In the genomic region with DNA sequence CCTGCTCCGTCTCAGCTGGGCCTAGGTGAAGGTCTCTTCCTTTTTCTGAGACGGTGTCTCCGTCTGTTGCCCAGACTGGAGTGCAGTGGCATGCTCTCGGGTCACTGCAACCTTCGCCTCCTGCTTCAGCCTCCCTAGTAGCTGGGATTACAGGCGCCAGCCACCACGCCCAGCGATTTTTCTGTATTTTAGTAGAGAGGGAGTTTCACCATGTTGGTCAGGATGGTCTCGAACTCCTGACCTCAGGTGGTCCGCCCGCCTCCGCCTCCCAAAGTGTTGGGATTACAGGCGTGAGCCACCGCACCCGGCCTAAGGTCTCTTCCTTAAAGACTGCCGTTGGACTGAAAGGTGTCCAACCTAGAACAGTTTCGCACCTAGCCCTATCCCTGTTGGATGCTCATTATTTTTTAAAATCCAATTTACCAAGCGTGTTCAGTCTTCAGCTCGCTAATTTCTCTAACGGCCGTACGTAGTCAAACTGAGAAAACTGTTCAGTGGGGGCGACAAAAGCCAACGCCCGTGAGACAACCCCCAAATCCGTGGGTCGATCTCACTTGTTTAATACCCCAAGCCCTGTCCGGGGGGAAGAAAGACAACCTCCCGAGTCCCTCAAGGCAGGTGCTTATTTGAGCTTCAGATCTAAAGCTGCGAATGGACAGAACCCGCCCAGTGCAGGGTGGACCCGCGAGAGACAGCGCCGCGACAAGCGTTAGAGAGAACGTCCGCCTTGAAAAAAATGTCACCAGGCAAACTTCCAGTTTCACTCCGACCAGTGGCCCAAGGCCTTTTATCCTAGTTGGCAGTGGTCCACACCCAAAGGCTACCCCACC, we compare ENCODE assay signal across 8 cellular contexts. TPM values are rescaled to one million over a fixed set of nuclear protein-coding genes. Genes with fewer than 3 reads are reported as not detected.
DNase-seq lines count a peak whose midpoint lies in the region; ATAC-seq and TF ChIP-seq lines count a peak whose summit lies in the region.

No MANE protein-coding gene starts in this region.

- H3K4me3 Mint-ChIP-seq in T-cell (peak overlapping the region; percentile 85 to 93 (median 92)), glutamatergic neuron (ENCODE audit: unreplicated experiment) (peak overlapping the region; percentile 91)

- DNase-seq in Right ventricle myocardium inferior (ENCODE audit: missing footprints) (peak; percentile 41), cardiac septum (ENCODE audit: low spot score) (no peak), T-cell (no peak), glutamatergic neuron (no peak), GM10266 (ENCODE audit: extremely low spot score) (no peak), superior temporal gyrus (ENCODE audit: extremely low spot score) (no peak), NCI-H2196 treated with DMSO at 0.1 percent for 48 hours (lab: John Stamatoyannopoulos, UW; ENCODE audit: unreplicated experiment) (no peak)

- H3K9me3 Mint-ChIP-seq in T-cell (no peaks in the 10 kb centered on the region), glutamatergic neuron (ENCODE audit: unreplicated experiment) (peaks cover 11% of the 10 kb centered on the region)

- CTCF ChIA-PET in T-cell (lab: Charles Lee): interaction anchor here (0.5 to 3.2 kb wide), 9 partner anchors 11 to 183 kb away, joined by 3 to 24 read pairs (median 4); a partner anchor contains a TSS

- no peaks in the 10 kb centered on the region for H3K27me3 Mint-ChIP-seq in T-cell
- peaks cover 8% of the 10 kb centered on the region for H3K27me3 Mint-ChIP-seq in glutamatergic neuron (ENCODE audit: unreplicated experiment)

- H3K4me1 Mint-ChIP-seq in T-cell (peaks cover 38 to 50% (median 46%) of the 10 kb centered on the region in 3 donors), glutamatergic neuron (ENCODE audit: low read depth, unreplicated experiment) (peaks cover 18% of the 10 kb centered on the region)

- peaks cover 3% of the 10 kb centered on the region for H3K36me3 Mint-ChIP-seq in T-cell
- no peaks in the 10 kb centered on the region for H3K36me3 Mint-ChIP-seq in glutamatergic neuron (ENCODE audit: unreplicated experiment)

- intact Hi-C loops in Right ventricle myocardium inferior (cut with DNase I) (no loop called here), cardiac septum (cut with DNase I) (loop anchor here (10.0 kb wide), 1 partner anchor 290 kb away; a partner anchor contains a TSS)

- H3K27ac ChIP-seq in skin epidermis: peak overlapping the region; percentile 35 to 100 (median 97)

- H3K27ac Mint-ChIP-seq in T-cell (peak overlapping the region; percentile 100), glutamatergic neuron (ENCODE audit: unreplicated experiment) (peak overlapping the region; percentile 95)

- ATAC-seq in Right ventricle myocardium inferior: no peak
- ATAC-seq in T-cell (replicated peaks in 1 of 4): peak; percentile 6 to 25 (median 12)

- H3K4me3 ChIP-seq in skin epidermis: peak overlapping the region; percentile 54 to 94 (median 81)

- no peak for TF ChIP-seq CTCF in glutamatergic neuron (IDR thresholded peaks at IDR 0.05; ENCODE audit: partially characterized antibody, unreplicated experiment)
- no peak for TF ChIP-seq CTCF in GM10266 (IDR thresholded peaks at IDR 0.05; ENCODE audit: control insufficient read depth, insufficient read depth, low read depth, missing control alignments)

- POLR2A ChIA-PET in T-cell (lab: Charles Lee): interaction anchor here (0.6 to 3.2 kb wide), 17 partner anchors 9 to 1171 kb away, joined by 3 to 22 read pairs (median 3); a partner anchor contains a TSS

RNA-seq across cellular contexts. Expression of a gene that starts 1.0 kb away (rescaled TPM):
- total RNA-seq in Right ventricle myocardium inferior (24.6 TPM), cardiac septum (30.6 TPM), T-cell (10 to 100 TPM; 30.7 to 40.4 (median 37.4) TPM), glutamatergic neuron (ENCODE audit: unreplicated experiment) (80.7 TPM)

RNA-seq across cellular contexts. Expression of a gene that starts 25.9 kb away (rescaled TPM):
- total RNA-seq in Right ventricle myocardium inferior (8.8 TPM), cardiac septum (8.5 TPM), T-cell (10 to 100 TPM; 32.4 to 68.5 (median 56.6) TPM), glutamatergic neuron (ENCODE audit: unreplicated experiment) (58.0 TPM)

RNA-seq across cellular contexts. Expression of a gene that starts 27.4 kb away (rescaled TPM):
- 116 TPM for total RNA-seq in Right ventricle myocardium inferior
- total RNA-seq in cardiac septum: 86.8 TPM
- total RNA-seq in T-cell: 10 to 100 TPM; 70.7 to 97.1 (median 90.8) TPM
- total RNA-seq in glutamatergic neuron (ENCODE audit: unreplicated experiment): 89.8 TPM
